In the genomic region with DNA sequence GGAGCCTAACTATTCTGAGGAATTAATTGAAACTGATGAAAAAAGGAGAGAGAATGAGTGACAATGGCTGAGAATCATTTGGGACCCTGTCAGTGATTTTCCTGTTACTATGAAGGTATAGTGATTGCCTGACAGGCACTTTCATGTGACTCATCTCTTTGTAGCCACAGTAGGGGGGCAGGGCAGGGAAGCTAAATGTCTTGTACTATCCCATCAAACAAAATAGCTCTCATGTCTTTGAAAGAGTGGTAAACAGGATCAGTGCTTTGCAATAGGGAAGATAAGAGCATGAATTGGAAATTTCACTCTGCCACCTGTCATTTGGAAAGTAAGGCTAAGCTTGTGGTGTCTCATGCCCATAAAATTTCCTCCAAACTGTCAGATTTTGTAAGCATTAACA, we compare ENCODE assay signal across 13 cellular contexts.
DNase-seq lines count a peak whose midpoint lies in the region; ATAC-seq and TF ChIP-seq lines count a peak whose summit lies in the region.
"Had no signal": no experiment of that assay in that cellular context is flagged by ENCODE, and none has a peak within 500 bp of the region (broad histone marks: within the 10 kb centered on the region; RNA-seq: fewer than 3 reads in every experiment).

No MANE protein-coding gene starts in this region.

- no peaks in the 10 kb centered on the region for H3K9me3 ChIP-seq in neural cell (ENCODE audit: low read length)
- H3K9me3 ChIP-seq: lower lobe of right lung had no signal

- H3K36me3 ChIP-seq in neural cell (ENCODE audit: insufficient read depth, low read length), result no peaks in the 10 kb centered on the region
- H3K36me3 ChIP-seq: lower lobe of right lung had no signal

- H3K79me2 ChIP-seq in neural cell (replicated peaks; ENCODE audit: insufficient read depth, low read length), result no peaks in the 10 kb centered on the region

- peak overlapping the region; percentile 21 for H3K4me3 ChIP-seq in neural cell (ENCODE audit: low read length)
- H3K4me3 ChIP-seq: lower lobe of right lung had no signal

- no peak overlapping the region for H3K4me2 ChIP-seq in neural cell (ENCODE audit: low read length)

- peak overlapping the region; percentile 34 for H3K27ac ChIP-seq in neural cell (ENCODE audit: low read length)
- H3K27ac ChIP-seq: lower lobe of right lung had no signal

- H3K9me3 Mint-ChIP-seq in activated naive CD4-positive, alpha-beta T cell treated with anti-CD3 and anti-CD28 coated beads, Interleukin-2, amount 50 U/mL, for 72 hours, result no peaks in the 10 kb centered on the region

- no peak overlapping the region for H2AFZ ChIP-seq in neural cell (ENCODE audit: low read depth, low read length)

- TF ChIP-seq CTCF in neural cell (IDR thresholded peaks at IDR 0.05; ENCODE audit: poor library complexity, severe bottlenecking), result no peak
- TF ChIP-seq CTCF in GM10248 (IDR thresholded peaks at IDR 0.05; ENCODE audit: control extremely low read depth, extremely low read depth, low read depth, missing control alignments), result no peak

- H3K36me3 Mint-ChIP-seq in activated naive CD4-positive, alpha-beta T cell treated with anti-CD3 and anti-CD28 coated beads, Interleukin-2, amount 50 U/mL, for 72 hours, result peaks cover 8 to 30% of the 10 kb centered on the region in 2 donors

- H3F3A ChIP-seq in neural cell (ENCODE audit: insufficient read depth, low read length, poor library complexity, severe bottlenecking), result no peaks in the 10 kb centered on the region

- H3K9ac ChIP-seq in neural cell (ENCODE audit: low read length), result no peak overlapping the region

- no peak overlapping the region for H3K27ac Mint-ChIP-seq in activated naive CD4-positive, alpha-beta T cell treated with anti-CD3 and anti-CD28 coated beads, Interleukin-2, amount 50 U/mL, for 72 hours

- DNase-seq in NCI-H2107 treated with DMSO at 0.1 percent for 48 hours (lab: John Stamatoyannopoulos, UW; ENCODE audit: unreplicated experiment) (peak; percentile 21), NCI-H2107 (lab: John Stamatoyannopoulos, UW) (no peak), NCI-H2227 treated with DMSO at 0.1 percent for 48 hours (lab: John Stamatoyannopoulos, UW) (peak; percentile 4), GM10248 (ENCODE audit: extremely low spot score) (no peak), AG08396 (ENCODE audit: low spot score) (no peak)
- peak in 1 of 2 donors; percentile 35 for DNase-seq in activated naive CD4-positive, alpha-beta T cell treated with anti-CD3 and anti-CD28 coated beads, Interleukin-2, amount 50 U/mL, for 72 hours (ENCODE audit: low spot score in 2 of 2)
- DNase-seq: amniotic stem cell, lower lobe of right lung, T-helper 9 cell had no signal

- peak; percentile 85 to 89 for ATAC-seq in activated naive CD4-positive, alpha-beta T cell treated with anti-CD3 and anti-CD28 coated beads, Interleukin-2, amount 50 U/mL, for 72 hours
- ATAC-seq in GM18502 (IDR thresholded peaks at IDR 0.05; ENCODE audit: poor library complexity, unreplicated experiment), result no peak
- ATAC-seq: esophagus mucosa, lower lobe of right lung, sciatic nerve had no signal

- no peaks in the 10 kb centered on the region for H3K9me2 ChIP-seq in neural cell (ENCODE audit: insufficient read depth, low read length)

- H3K27me3 ChIP-seq in neural cell (ENCODE audit: insufficient read depth, low read depth, low read length), result no peaks in the 10 kb centered on the region

- peak; percentile 95 for TF ChIP-seq EP300 in neural cell (conservative IDR thresholded peaks at IDR 0.05; ENCODE audit: poor library complexity, severe bottlenecking)

- TF ChIP-seq RAD21 in neural cell (conservative IDR thresholded peaks at IDR 0.05), result no peak

- CTCF ChIA-PET in GM10248 (lab: Yijun Ruan, JAX), result interaction anchor here (0.7 to 1.5 kb wide), 4 partner anchors 11 to 39 kb away, joined by 3 to 6 read pairs (median 4); no protein-coding TSS in a partner anchor

- POLR2A ChIA-PET in GM10248 (lab: Yijun Ruan, JAX), result no interaction called here

- no peaks in the 10 kb centered on the region for H4K20me1 ChIP-seq in neural cell (ENCODE audit: insufficient read depth)

TF ChIP-seq in neural cell, 6 proteins besides CTCF, POLR2A, EP300 and RAD21:
- peak; percentile 72 for TF ChIP-seq REST (IDR thresholded peaks at IDR 0.05; ENCODE audit: borderline replicate concordance)
- no peak for TF ChIP-seq MXI1 (conservative IDR thresholded peaks at IDR 0.05; ENCODE audit: poor library complexity, severe bottlenecking)
- no peak for TF ChIP-seq TAF1 (IDR thresholded peaks at IDR 0.05; ENCODE audit: low read depth)
- TF ChIP-seq SMC3 (conservative IDR thresholded peaks at IDR 0.05; ENCODE audit: poor library complexity), result no peak
- peak; percentile 72 for TF ChIP-seq POLR2AphosphoS5 (IDR thresholded peaks at IDR 0.05)

Comparison
In these comparisons a context has a peak if more than half of its experiments do, and no peak if none do; other contexts are left out.
1. DNase-seq: peak in NCI-H2107 treated with DMSO at 0.1 percent for 48 hours (single experiment) and NCI-H2227 treated with DMSO at 0.1 percent for 48 hours (single experiment); none in NCI-H2107 (single experiment), GM10248 (single experiment) and AG08396 (single experiment).